ENCODE assay signal across 22 cellular contexts in genomic region chr4:23225564-23225963, GRCh38.
"Had no signal": no experiment of that assay in that cellular context is flagged by ENCODE, and none has a peak within 500 bp of the region (broad histone marks: within the 10 kb centered on the region; RNA-seq: fewer than 3 reads in every experiment).

No MANE protein-coding gene starts in this region.

- H3K4me1 ChIP-seq: neural progenitor cell, parathyroid adenoma, psoas muscle, right lobe of liver, sigmoid colon, stomach, tibial artery, transverse colon, upper lobe of right lung, uterus had no signal

- H3K27me3 ChIP-seq: neural progenitor cell, right lobe of liver, sigmoid colon, stomach, tibial artery, transverse colon, upper lobe of right lung, uterus had no signal

- H3K9me3 ChIP-seq: psoas muscle, right lobe of liver, sigmoid colon, stomach, tibial artery, transverse colon, upper lobe of right lung, uterus had no signal

- ATAC-seq: naive thymus-derived CD4-positive, alpha-beta T cell; natural killer cell; psoas muscle; right cardiac atrium; right lobe of liver; stimulated activated effector memory CD8-positive, alpha-beta T cell treated with anti-CD3 and anti-CD28 coated beads, Interleukin-12 subunit alpha, Interleukin-12 subunit beta, amount 100 ng/mL, for 72 hours; stimulated activated naive B cell treated with anti-CD40 and anti-IgM and Interleukin-4, amounts not matched to agents 10 μg/mL and 1 μg/mL and 100 μg/mL, for 72 hours; upper lobe of right lung had no signal

- H3K36me3 ChIP-seq: neural progenitor cell, right lobe of liver, sigmoid colon, stomach, tibial artery, transverse colon, upper lobe of right lung, uterus had no signal

- DNase-seq: naive thymus-derived CD4-positive, alpha-beta T cell; natural killer cell; posterior cingulate gyrus; psoas muscle; right cardiac atrium; right lobe of liver; sigmoid colon; small intestine; stimulated activated CD4-positive, alpha-beta T cell treated with anti-CD3 and anti-CD28 coated beads, Interleukin-15, amount 100 ng/mL, for 24 hours; stimulated activated CD4-positive, alpha-beta T cell treated with anti-CD3 and anti-CD28 coated beads, Interleukin-2, amount 100 ng/mL, for 24 hours; stimulated activated CD4-positive, alpha-beta T cell treated with anti-CD3 and anti-CD28 coated beads, Interleukin-2, amount 100 ng/mL, for 48 hours; stimulated activated CD4-positive, alpha-beta T cell treated with anti-CD3 and anti-CD28 coated beads, Interleukin-4, amount 100 ng/mL, for 24 hours; stimulated activated naive B cell treated with anti-CD40 and anti-IgM and Interleukin-4, amounts not matched to agents 10 μg/mL and 1 μg/mL and 100 μg/mL, for 72 hours; stimulated activated naive CD4-positive, alpha-beta T cell treated with Interleukin-2 at 50 U/mL for 16 hours; stomach; tibial artery; transverse colon; upper lobe of right lung; uterus had no signal

- H3K27ac ChIP-seq: neural progenitor cell, parathyroid adenoma, psoas muscle, right lobe of liver, sigmoid colon, stomach, tibial artery, transverse colon, upper lobe of right lung, uterus had no signal

- H3K4me3 ChIP-seq: neural progenitor cell, psoas muscle, right lobe of liver, sigmoid colon, stomach, tibial artery, transverse colon, upper lobe of right lung, uterus had no signal
